Comparison of ENCODE assay signal across 12 cellular contexts in genomic region chr2:46574457-46575354, GRCh38. TPM values are rescaled to one million over a fixed set of nuclear protein-coding genes. Genes with fewer than 3 reads are reported as not detected.
A peak's percentile ranks its signal among the peaks of the same experiment; 100 is the strongest.
DNase-seq lines count a peak whose midpoint lies in the region; ATAC-seq and TF ChIP-seq lines count a peak whose summit lies in the region.
"Had no signal": no experiment of that assay in that cellular context is flagged by ENCODE, and none has a peak within 500 bp of the region (broad histone marks: within the 10 kb centered on the region; RNA-seq: fewer than 3 reads in every experiment).

No MANE protein-coding gene starts in this region.

- H3K27ac ChIP-seq in OCI-LY7 (ENCODE audit: low read depth, low read length, poor library complexity, severe bottlenecking) (peak overlapping the region; percentile 100), stomach smooth muscle (ENCODE audit: low read length) (peak overlapping the region; percentile 37), A673 (ENCODE audit: low read depth, low read length, poor library complexity, severe bottlenecking) (no peak overlapping the region)
- H3K27ac ChIP-seq: 22Rv1, pancreas, SJSA1 had no signal

- ATAC-seq in HG02759 (IDR thresholded peaks at IDR 0.05; ENCODE audit: unreplicated experiment): peak; percentile 65
- ATAC-seq: pancreas had no signal

- H3K9me2 ChIP-seq in OCI-LY7 (ENCODE audit: insufficient read depth, low read length): no peaks in the 10 kb centered on the region

- H3K9me3 ChIP-seq in OCI-LY7 (ENCODE audit: low read length) (no peaks in the 10 kb centered on the region), stomach smooth muscle (ENCODE audit: control insufficient read depth in 2 of 2, low read length in 2 of 2) (no peaks in the 10 kb centered on the region), A673 (ENCODE audit: low read depth, low read length, poor library complexity, severe bottlenecking) (no peaks in the 10 kb centered on the region)
- H3K9me3 ChIP-seq: pancreas, SJSA1 had no signal

- intact Hi-C loops in OCI-LY7 (cut with micrococcal nuclease; ENCODE audit: unreplicated experiment): loop anchor here (5.0 to 10.0 kb wide), 3 partner anchors 408 to 1120 kb away; no protein-coding TSS in a partner anchor
- intact Hi-C loops in A673 (cut with micrococcal nuclease; ENCODE audit: unreplicated experiment): no loop called here

- TF ChIP-seq CTCF in OCI-LY7 (conservative IDR thresholded peaks at IDR 0.05; ENCODE audit: low read length) (no peak), A673 (conservative IDR thresholded peaks at IDR 0.05; ENCODE audit: low read depth, low read length) (no peak)

- no peak overlapping the region for H2AFZ ChIP-seq in OCI-LY7 (ENCODE audit: low read length)

- CTCF ChIA-PET in OCI-LY7 (lab: Charles Lee; ENCODE audit: unreplicated experiment): interaction anchor here (0.9 to 1.5 kb wide), 3 partner anchors 17 to 34 kb away, joined by 3 to 6 read pairs (median 4); no protein-coding TSS in a partner anchor
- CTCF ChIA-PET in A673 (lab: Charles Lee): no interaction called here

- H3K36me3 ChIP-seq in OCI-LY7 (ENCODE audit: insufficient read depth, low read length) (peaks cover 53% of the 10 kb centered on the region), stomach smooth muscle (ENCODE audit: control insufficient read depth in 2 of 2, insufficient read depth in 2 of 2, low read length in 2 of 2) (peaks cover 6 to 15% of the 10 kb centered on the region in 2 donors), A673 (ENCODE audit: insufficient read depth, low read length, poor library complexity, severe bottlenecking) (no peaks in the 10 kb centered on the region)
- H3K36me3 ChIP-seq: pancreas, SJSA1 had no signal

- H3K9ac ChIP-seq in stomach smooth muscle (ENCODE audit: low read length in 2 of 2): peak overlapping the region; percentile 6 to 13

- H3K4me3 ChIP-seq in OCI-LY7 (ENCODE audit: low read depth, low read length, poor library complexity, severe bottlenecking) (peak overlapping the region; percentile 57), stomach smooth muscle (ENCODE audit: low read length in 2 of 2) (peak overlapping the region; percentile 9 to 28), A673 (ENCODE audit: low read depth, low read length, poor library complexity, severe bottlenecking) (no peak overlapping the region)
- H3K4me3 ChIP-seq: pancreas, SJSA1 had no signal

- no peaks in the 10 kb centered on the region for H3K27me3 ChIP-seq in stomach smooth muscle (ENCODE audit: control insufficient read depth in 1 of 2, insufficient read depth in 2 of 2, low read length in 2 of 2)
- no peaks in the 10 kb centered on the region for H3K27me3 ChIP-seq in A673 (replicated peaks; ENCODE audit: insufficient read depth, low read depth, low read length, poor library complexity)
- H3K27me3 ChIP-seq: pancreas, SJSA1 had no signal

- BruUV-seq in OCI-LY7 (replicated peaks; lab: Mats Ljungman, UMichigan) (no TSS peak), A673 (replicated peaks; lab: Mats Ljungman, UMichigan) (no TSS peak)

- peak overlapping the region; percentile 88 for H3K4me2 ChIP-seq in OCI-LY7 (ENCODE audit: low read length)

- POLR2A ChIA-PET in OCI-LY7 (lab: Charles Lee): interaction anchor here (0.5 to 11.5 kb wide), 10 partner anchors 11 to 1876 kb away, joined by 3 to 123 read pairs (median 4); no protein-coding TSS in a partner anchor
- POLR2A ChIA-PET in A673 (lab: Charles Lee; ENCODE audit: low non-redundant PET): no interaction called here

- H3K79me2 ChIP-seq in OCI-LY7 (ENCODE audit: insufficient read depth, low read depth, low read length): peaks cover 78% of the 10 kb centered on the region

- peaks cover 82% of the 10 kb centered on the region for H3K4me1 ChIP-seq in OCI-LY7 (ENCODE audit: insufficient read depth, low read length, poor library complexity, severe bottlenecking)
- H3K4me1 ChIP-seq in stomach smooth muscle (ENCODE audit: control insufficient read depth, insufficient read depth, low read length): peaks cover 20% of the 10 kb centered on the region
- no peaks in the 10 kb centered on the region for H3K4me1 ChIP-seq in A673 (ENCODE audit: insufficient read depth, low read length, poor library complexity, severe bottlenecking)
- H3K4me1 ChIP-seq: SJSA1 had no signal

- no peaks in the 10 kb centered on the region for H4K20me1 ChIP-seq in OCI-LY7 (ENCODE audit: insufficient read depth, low read length)

- DNase-seq in NCI-H2171 treated with DMSO at 0.1 percent for 48 hours (lab: John Stamatoyannopoulos, UW) (peak; percentile 6), NCI-H2171 (lab: John Stamatoyannopoulos, UW) (no peak), OCI-LY7 (ENCODE audit: low spot score) (peak; percentile 91), NCI-H1436 treated with DMSO at 0.1 percent for 48 hours (lab: John Stamatoyannopoulos, UW) (no peak), A673 (ENCODE audit: low spot score) (no peak)
- DNase-seq in activated CD8-positive, alpha-beta memory T cell treated with anti-CD3 and anti-CD28 coated beads, Interleukin-2, amount 50 U/mL, for 4 hours: no peak
- DNase-seq: NCI-H1105 treated with DMSO at 0.1 percent for 48 hours, pancreas had no signal

RNA-seq across cellular contexts. Expression of gene ATP6V1E2, which starts 32.3 kb away (rescaled TPM):
- total RNA-seq in OCI-LY7 (2014; rRNA removed; shearing (Covaris generic)): 18.9 and 21.1 TPM in 2 replicates
- total RNA-seq in OCI-LY7 (2022): 55.3 and 55.6 TPM in 2 replicates
- total RNA-seq in A673 (2021): 5.4 and 6.2 TPM in 2 replicates

RNA-seq across cellular contexts. Expression of gene RHOQ, which starts 32.4 kb away (rescaled TPM):
- total RNA-seq in OCI-LY7 (2014; rRNA removed; shearing (Covaris generic)): 62.0 and 65.7 TPM in 2 replicates
- total RNA-seq in OCI-LY7 (2022) (171 and 198 TPM in 2 replicates), A673 (2021) (32.2 and 32.3 TPM in 2 replicates)

RNA-seq across cellular contexts. Expression of gene PIGF, which starts 42.1 kb away (rescaled TPM):
- 18.5 and 26.0 TPM in 2 replicates for total RNA-seq in OCI-LY7 (2014; rRNA removed; shearing (Covaris generic))
- total RNA-seq in OCI-LY7 (2022) (47.0 and 48.8 TPM in 2 replicates), A673 (2021) (22.7 and 30.2 TPM in 2 replicates)

RNA-seq across cellular contexts. Expression of gene CRIPT, which starts 42.3 kb away (rescaled TPM):
- 2.9 and 5.0 TPM in 2 replicates for total RNA-seq in OCI-LY7 (2014; rRNA removed; shearing (Covaris generic))
- total RNA-seq in OCI-LY7 (2022) (10.5 and 12.7 TPM in 2 replicates), A673 (2021) (17.1 and 19.2 TPM in 2 replicates)

Comparison
In these comparisons a context has a peak if more than half of its experiments do, and no peak if none do; other contexts are left out.
1. DNase-seq: peak in NCI-H2171 treated with DMSO at 0.1 percent for 48 hours (single experiment) and OCI-LY7 (single experiment); none in NCI-H2171 (single experiment), activated CD8-positive, alpha-beta memory T cell treated with anti-CD3 and anti-CD28 coated beads, Interleukin-2, amount 50 U/mL, for 4 hours (single experiment), NCI-H1436 treated with DMSO at 0.1 percent for 48 hours (single experiment) and A673 (single experiment).